9 cellular contexts compared by ENCODE assay signal in genomic region chr16:4675864-4676786, GRCh38. TPM values are rescaled to one million over a fixed set of nuclear protein-coding genes. Genes with fewer than 3 reads are reported as not detected.
DNase-seq lines count a peak whose midpoint lies in the region; ATAC-seq and TF ChIP-seq lines count a peak whose summit lies in the region.
"Had no signal": no experiment of that assay in that cellular context is flagged by ENCODE, and none has a peak within 500 bp of the region (broad histone marks: within the 10 kb centered on the region; RNA-seq: fewer than 3 reads in every experiment).

No MANE protein-coding gene starts in this region.

- no peaks in the 10 kb centered on the region for H3K79me1 ChIP-seq in H9 (ENCODE audit: insufficient read depth, low read depth, low read length, poor library complexity, severe bottlenecking)

- H3K9me3 Mint-ChIP-seq in H9 (no peaks in the 10 kb centered on the region), chondrocyte (ENCODE audit: low read depth) (no peaks in the 10 kb centered on the region)
- H3K9me3 Mint-ChIP-seq: HFFc6 had no signal

- H3K27ac ChIP-seq in H9 (ENCODE audit: insufficient read length, low read depth, low read length), result no peak overlapping the region

- no peak overlapping the region for H4K8ac ChIP-seq in H9 (replicated peaks; ENCODE audit: insufficient read length, low read depth, low read length)

- H3K18ac ChIP-seq in H9 (ENCODE audit: insufficient read length, low read depth, low read length), result no peak overlapping the region

- H2BK12ac ChIP-seq in H9 (ENCODE audit: insufficient read length, low read depth, low read length), result no peak overlapping the region

- H3K4ac ChIP-seq in H9 (ENCODE audit: low read depth, low read length), result no peak overlapping the region

- H3K4me1 ChIP-seq in H9 (ENCODE audit: insufficient read depth, low read length), result no peaks in the 10 kb centered on the region; the same call in 1 of the 2 replicates

- H2BK20ac ChIP-seq in H9 (ENCODE audit: low read depth, low read length, poor library complexity, severe bottlenecking), result no peak overlapping the region

- H3K4me1 Mint-ChIP-seq in H9 (peaks cover 2 to 8% of the 10 kb centered on the region in 2 experiments; a peak in 3 of 4 replicates), chondrocyte (ENCODE audit: low read depth) (no peaks in the 10 kb centered on the region)

- H2AFZ ChIP-seq in H9 (ENCODE audit: low read length), result no peak overlapping the region

- H4K20me1 ChIP-seq in H9 (ENCODE audit: control insufficient read depth, insufficient read depth, insufficient read length), result no peaks in the 10 kb centered on the region

- no peaks in the 10 kb centered on the region for H3K23me2 ChIP-seq in H9 (ENCODE audit: insufficient read length, low read depth, low read length, poor library complexity, severe bottlenecking)

- WGBS in H9 (ENCODE audit: extremely low coverage, insufficient read length, low lambda C conversion rate), result no CpG with 5 or more reads among the region's 23 CpGs

- no peak overlapping the region for H4K5ac ChIP-seq in H9 (ENCODE audit: insufficient read length, low read depth, low read length)

- no peak overlapping the region for H4K91ac ChIP-seq in H9 (ENCODE audit: insufficient read length, low read depth, low read length)

- H3K27me3 Mint-ChIP-seq in H9 (ENCODE audit: low read depth), result no peaks in the 10 kb centered on the region
- no peaks in the 10 kb centered on the region for H3K27me3 Mint-ChIP-seq in chondrocyte (ENCODE audit: low read depth)

- no peak overlapping the region for H2BK120ac ChIP-seq in H9 (ENCODE audit: low read depth, low read length, poor library complexity, severe bottlenecking)

- H3K9me3 ChIP-seq in H9 (ENCODE audit: control insufficient read depth, low read depth, low read length), result no peaks in the 10 kb centered on the region

- H3K27me3 ChIP-seq in H9 (ENCODE audit: insufficient read depth, low read length), result no peaks in the 10 kb centered on the region

- no peak overlapping the region; the same call in 1 of the 2 replicates for H2BK15ac ChIP-seq in H9 (ENCODE audit: low read depth, low read length)

- no peaks in the 10 kb centered on the region for H3K79me2 ChIP-seq in H9 (ENCODE audit: insufficient read depth, low read length)

- peak; percentile 77 to 85 for ATAC-seq in activated CD4-positive, CD25-positive, alpha-beta regulatory T cell treated with anti-CD3 and anti-CD28 coated beads, Interleukin-2, amount 50 U/mL, for 24 hours
- ATAC-seq in GM19324 (IDR thresholded peaks at IDR 0.05; ENCODE audit: low FRiP score, unreplicated experiment), result no peak

- H3T11ph ChIP-seq in H9 (ENCODE audit: low read length), result no peak overlapping the region

- no peak overlapping the region for H3K9ac ChIP-seq in H9 (ENCODE audit: extremely low read depth, insufficient read length, low read length)

- TF ChIP-seq CTCF in H9 (conservative IDR thresholded peaks at IDR 0.05) (no peak), chondrocyte (IDR thresholded peaks at IDR 0.05) (no peak)

- H3K36me3 Mint-ChIP-seq in H9 (ENCODE audit: insufficient read depth in 1 of 3, low read depth in 3 of 3), result peaks cover 0 to 41% (median 5%) of the 10 kb centered on the region in 3 experiments; a peak in 4 of 7 replicates
- H3K36me3 Mint-ChIP-seq in chondrocyte (ENCODE audit: low read depth), result peaks cover 9% of the 10 kb centered on the region

- H3K56ac ChIP-seq in H9 (ENCODE audit: insufficient read length, low read depth, low read length), result no peak overlapping the region

- no peak overlapping the region for H2AK5ac ChIP-seq in H9 (ENCODE audit: insufficient read length, low read length)

- no peak overlapping the region for H3K23ac ChIP-seq in H9 (ENCODE audit: insufficient read length, low read depth, low read length)

- H3K27ac Mint-ChIP-seq in H9, result peak overlapping the region; percentile 82 to 89 (median 88)
- H3K27ac Mint-ChIP-seq in chondrocyte (ENCODE audit: unreplicated experiment), result peak overlapping the region; percentile 36
- H3K27ac Mint-ChIP-seq: HFFc6 had no signal

- no peak overlapping the region for H3K4me2 ChIP-seq in H9 (ENCODE audit: insufficient read depth, insufficient read length, low read length)

- H3K4me3 Mint-ChIP-seq in H9 (no peak overlapping the region; a peak in 1 of 5 replicates), chondrocyte (ENCODE audit: unreplicated experiment) (no peak overlapping the region)
- H3K4me3 Mint-ChIP-seq: HFFc6 had no signal

- no peak overlapping the region for H2BK5ac ChIP-seq in H9 (ENCODE audit: insufficient read length, low read length)

- DNase-seq in H9 (no peak), chondrocyte (ENCODE audit: low spot score) (no peak), mesenteric fat pad (ENCODE audit: low spot score) (no peak), hypothalamus (lab: John Stamatoyannopoulos, UW) (no peak), occipital lobe (lab: John Stamatoyannopoulos, UW) (no peak)
- DNase-seq in stimulated activated CD4-positive, alpha-beta T cell treated with anti-CD3 and anti-CD28 coated beads, Interleukin-15, amount 100 ng/mL, for 24 hours, result peak; percentile 77
- DNase-seq: HFFc6 had no signal

- H3K14ac ChIP-seq in H9 (ENCODE audit: insufficient read depth, low read length), result no peak overlapping the region

RNA-seq across cellular contexts. Expression of gene NUDT16L1, which starts 17.2 kb away (rescaled TPM):
- total RNA-seq in H9 (2021) (49.4 and 50.0 TPM in 2 replicates), chondrocyte (20.4 to 27.4 TPM (median 22.9 TPM) in 3 replicates), mesenteric fat pad (19.4 TPM), occipital lobe (33.4 TPM)

RNA-seq across cellular contexts. Expression of gene MGRN1, which starts 51.5 kb away (rescaled TPM):
- total RNA-seq in H9 (2021) (91.6 and 93.9 TPM in 2 replicates), chondrocyte (81.9 to 88.4 TPM (median 83.4 TPM) in 3 replicates), mesenteric fat pad (74.1 TPM), occipital lobe (41.5 TPM)

RNA-seq across cellular contexts. Expression of gene ANKS3, which starts 57.9 kb away (rescaled TPM):
- total RNA-seq in H9 (2021) (27.3 and 32.0 TPM in 2 replicates), chondrocyte (21.8 to 30.6 TPM (median 24.9 TPM) in 3 replicates), mesenteric fat pad (16.4 TPM), occipital lobe (19.8 TPM)

RNA-seq across cellular contexts. Expression of gene DNAAF8, which starts 58.2 kb away (rescaled TPM):
- total RNA-seq in H9 (2021) (0.33 and 0.39 TPM in 2 replicates), chondrocyte (2.0 to 2.6 TPM (median 2.2 TPM) in 3 replicates), mesenteric fat pad (1.3 TPM), occipital lobe (0.62 TPM)
